ENCODE assay signal across 19 cellular contexts in genomic region chr2:15818186-15818795, GRCh38.
"Had no signal": no experiment of that assay in that cellular context is flagged by ENCODE, and none has a peak within 500 bp of the region (broad histone marks: within the 10 kb centered on the region; RNA-seq: fewer than 3 reads in every experiment).

No MANE protein-coding gene starts in this region.

- DNase-seq: activated B cell treated with CpG ODN at 0.5 μM for 24 hours; activated CD4-positive, alpha-beta memory T cell treated with anti-CD3 and anti-CD28 coated beads, Interleukin-2, amount 10 ng/mL, durations not matched to agents 7 days and 5 days; activated CD4-positive, alpha-beta T cell treated with anti-CD3 and anti-CD28 coated beads for 48 hours; activated CD8-positive, alpha-beta memory T cell treated with anti-CD3 and anti-CD28 coated beads, Interleukin-2, amount 10 ng/mL, durations not matched to agents 7 days and 5 days; activated naive CD4-positive, alpha-beta T cell; activated naive CD8-positive, alpha-beta T cell treated with anti-CD3 and anti-CD28 coated beads, Interleukin-2, amount 10 ng/mL, durations not matched to agents 7 days and 5 days; amygdala; effector CD8-positive, alpha-beta T cell; heart left ventricle; immature natural killer cell; kidney glomerular epithelial cell; stimulated activated CD4-positive, alpha-beta T cell treated with anti-CD3 and anti-CD28 coated beads, Interleukin-12 subunit alpha, Interleukin-12 subunit beta, amount 100 ng/mL, for 4 hours; stimulated activated CD4-positive, alpha-beta T cell treated with anti-CD3 and anti-CD28 coated beads, Interleukin-1b, Interleukin-23, amount 100 ng/mL, for 48 hours; stimulated activated CD8-positive, alpha-beta memory T cell treated with anti-CD3 and anti-CD28 coated beads, Interleukin-4, amount 100 ng/mL, for 48 hours; stimulated activated naive CD4-positive, alpha-beta T cell; thyroid gland had no signal

- ATAC-seq: activated CD8-positive, alpha-beta memory T cell treated with anti-CD3 and anti-CD28 coated beads, Interleukin-2, amount 10 ng/mL, durations not matched to agents 7 days and 5 days; esophagus mucosa; gastroesophageal sphincter had no signal

- H3K27ac ChIP-seq: cardiac muscle cell, gastroesophageal sphincter, heart left ventricle, thyroid gland had no signal

- H3K36me3 ChIP-seq: cardiac muscle cell, gastroesophageal sphincter, heart left ventricle, thyroid gland had no signal

- H3K4me1 ChIP-seq: heart left ventricle had no signal

- H3K27me3 ChIP-seq: cardiac muscle cell, gastroesophageal sphincter, thyroid gland had no signal

- H3K4me3 ChIP-seq: cardiac muscle cell, gastroesophageal sphincter, heart left ventricle, thyroid gland had no signal

- H3K9me3 ChIP-seq: gastroesophageal sphincter, heart left ventricle, thyroid gland had no signal
